Comparison of ENCODE assay signal across 18 cellular contexts in the genomic region with DNA sequence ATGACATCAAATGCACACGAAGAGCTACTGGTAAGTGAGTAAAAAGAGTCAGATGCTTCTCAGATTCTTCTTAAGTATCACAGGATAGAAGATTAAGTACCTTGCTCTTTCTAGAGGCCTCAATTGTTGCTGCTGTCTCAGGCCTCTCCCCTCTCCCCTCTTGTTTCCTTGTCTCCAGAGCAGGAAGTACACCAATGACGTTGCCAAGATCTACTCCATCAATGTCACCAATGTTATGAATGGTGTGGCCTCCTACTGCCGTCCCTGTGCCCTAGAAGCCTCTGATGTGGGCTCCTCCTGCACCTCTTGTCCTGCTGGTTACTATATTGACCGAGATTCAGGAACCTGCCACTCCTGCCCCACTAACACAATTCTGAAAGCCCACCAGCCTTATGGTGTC. TPM values are rescaled to one million over a fixed set of nuclear protein-coding genes. Genes with fewer than 3 reads are reported as not detected.
DNase-seq lines count a peak whose midpoint lies in the region; ATAC-seq and TF ChIP-seq lines count a peak whose summit lies in the region.
"Had no signal": no experiment of that assay in that cellular context is flagged by ENCODE, and none has a peak within 500 bp of the region (broad histone marks: within the 10 kb centered on the region; RNA-seq: fewer than 3 reads in every experiment).

No MANE protein-coding gene starts in this region.

- H3K9me3 Mint-ChIP-seq in activated naive CD8-positive, alpha-beta T cell treated with anti-CD3 and anti-CD28 coated beads, Interleukin-2, amount 10 ng/mL, durations not matched to agents 7 days and 5 days, result no peaks in the 10 kb centered on the region
- H3K9me3 Mint-ChIP-seq in activated naive CD8-positive, alpha-beta T cell treated with anti-CD3 and anti-CD28 coated beads for 36 hours, result no peaks in the 10 kb centered on the region
- no peaks in the 10 kb centered on the region for H3K9me3 Mint-ChIP-seq in stimulated activated memory B cell treated with anti-CD40 and anti-IgM and Interleukin-4, amounts not matched to agents 10 μg/mL and 1 μg/mL and 100 μg/mL, for 72 hours
- H3K9me3 Mint-ChIP-seq: CD4-positive, CD25-positive, alpha-beta regulatory T cell; HFFc6 had no signal

- no peak for DNase-seq in activated naive CD8-positive, alpha-beta T cell treated with anti-CD3 and anti-CD28 coated beads, Interleukin-2, amount 10 ng/mL, durations not matched to agents 7 days and 5 days
- no peak for DNase-seq in activated naive CD8-positive, alpha-beta T cell treated with anti-CD3 and anti-CD28 coated beads for 36 hours
- DNase-seq in fibroblast of lung (ENCODE audit: low read depth in 2 of 2) (peak in 1 of 2 donors; percentile 21), mucosa of descending colon (no peak), testis (no peak), KBM-7 (no peak), NCI-H1436 (lab: John Stamatoyannopoulos, UW) (no peak)
- DNase-seq: 8988T; AML-193; CD4-positive, CD25-positive, alpha-beta regulatory T cell; DMS53; GF-D8; GOT3; HCEC 1CT; HFFc6 had no signal

- peak overlapping the region; percentile 66 for H3K27ac Mint-ChIP-seq in activated naive CD8-positive, alpha-beta T cell treated with anti-CD3 and anti-CD28 coated beads, Interleukin-2, amount 10 ng/mL, durations not matched to agents 7 days and 5 days
- H3K27ac Mint-ChIP-seq in activated naive CD8-positive, alpha-beta T cell treated with anti-CD3 and anti-CD28 coated beads for 36 hours, result no peak overlapping the region
- no peak overlapping the region for H3K27ac Mint-ChIP-seq in stimulated activated memory B cell treated with anti-CD40 and anti-IgM and Interleukin-4, amounts not matched to agents 10 μg/mL and 1 μg/mL and 100 μg/mL, for 72 hours
- H3K27ac Mint-ChIP-seq: CD4-positive, CD25-positive, alpha-beta regulatory T cell; HFFc6 had no signal

- TF ChIP-seq POLR2A in testis (IDR thresholded peaks at IDR 0.05), result no peak

- in situ Hi-C loops in KBM-7 (cut with MboI; ENCODE audit: low pct_unique_long_range_greater_than_20kb, low sequenced_read_pairs), result no loop called here

- H3K4me3 ChIP-seq in fibroblast of lung (replicated peaks in 1 of 4; ENCODE audit: control extremely low read depth in 1 of 4, insufficient read depth in 1 of 4, low read depth in 3 of 4, low read length in 4 of 4), result no peak overlapping the region
- no peak overlapping the region for H3K4me3 ChIP-seq in mucosa of descending colon
- H3K4me3 ChIP-seq in testis, result no peak overlapping the region
- H3K4me3 ChIP-seq: BLaER1 had no signal

- peaks cover 7% of the 10 kb centered on the region for H3K4me1 Mint-ChIP-seq in activated naive CD8-positive, alpha-beta T cell treated with anti-CD3 and anti-CD28 coated beads, Interleukin-2, amount 10 ng/mL, durations not matched to agents 7 days and 5 days
- H3K4me1 Mint-ChIP-seq in activated naive CD8-positive, alpha-beta T cell treated with anti-CD3 and anti-CD28 coated beads for 36 hours, result peaks cover 2% of the 10 kb centered on the region
- peaks cover 10% of the 10 kb centered on the region for H3K4me1 Mint-ChIP-seq in stimulated activated memory B cell treated with anti-CD40 and anti-IgM and Interleukin-4, amounts not matched to agents 10 μg/mL and 1 μg/mL and 100 μg/mL, for 72 hours
- H3K4me1 Mint-ChIP-seq: CD4-positive, CD25-positive, alpha-beta regulatory T cell had no signal

- no peaks in the 10 kb centered on the region for H3K27me3 Mint-ChIP-seq in activated naive CD8-positive, alpha-beta T cell treated with anti-CD3 and anti-CD28 coated beads, Interleukin-2, amount 10 ng/mL, durations not matched to agents 7 days and 5 days
- no peaks in the 10 kb centered on the region for H3K27me3 Mint-ChIP-seq in activated naive CD8-positive, alpha-beta T cell treated with anti-CD3 and anti-CD28 coated beads for 36 hours
- H3K27me3 Mint-ChIP-seq in stimulated activated memory B cell treated with anti-CD40 and anti-IgM and Interleukin-4, amounts not matched to agents 10 μg/mL and 1 μg/mL and 100 μg/mL, for 72 hours, result no peaks in the 10 kb centered on the region
- H3K27me3 Mint-ChIP-seq: CD4-positive, CD25-positive, alpha-beta regulatory T cell had no signal

- no peaks in the 10 kb centered on the region for H3K27me3 ChIP-seq in fibroblast of lung (ENCODE audit: control insufficient read depth, insufficient read depth, low read length)
- H3K27me3 ChIP-seq in testis, result no peaks in the 10 kb centered on the region
- H3K27me3 ChIP-seq: BLaER1 had no signal

- TF ChIP-seq CTCF in fibroblast of lung (conservative IDR thresholded peaks at IDR 0.05 in 1 of 2, IDR thresholded peaks at IDR 0.05 in 1 of 2; ENCODE audit: low read depth in 1 of 2, low read length in 2 of 2) (no peak), mucosa of descending colon (IDR thresholded peaks at IDR 0.05) (no peak), testis (IDR thresholded peaks at IDR 0.05) (no peak)

- H4K20me1 ChIP-seq in fibroblast of lung (ENCODE audit: control insufficient read depth, extremely low read depth, insufficient read depth, low read length), result no peaks in the 10 kb centered on the region
- H4K20me1 ChIP-seq: BLaER1 had no signal

- H3K9me3 ChIP-seq in fibroblast of lung (ENCODE audit: control insufficient read depth, insufficient read depth, low read depth, low read length) (no peaks in the 10 kb centered on the region), mucosa of descending colon (no peaks in the 10 kb centered on the region), testis (no peaks in the 10 kb centered on the region)
- H3K9me3 ChIP-seq: BLaER1 had no signal

- H3K9ac ChIP-seq in fibroblast of lung (ENCODE audit: insufficient read depth, low read length), result no peak overlapping the region
- H3K9ac ChIP-seq: BLaER1 had no signal

- H3K79me2 ChIP-seq in fibroblast of lung (ENCODE audit: control insufficient read depth, insufficient read depth, low read length), result no peaks in the 10 kb centered on the region

- intact Hi-C loops in mucosa of descending colon (cut with DNase I, micrococcal nuclease), result no loop called here
- intact Hi-C loops in testis (cut with DNase I; ENCODE audit: low total_unique reads), result no loop called here

- no peak overlapping the region for H3K4me2 ChIP-seq in fibroblast of lung (ENCODE audit: extremely low read depth, insufficient read depth, low read length)
- H3K4me2 ChIP-seq: BLaER1 had no signal

- no peak for ATAC-seq in activated naive CD8-positive, alpha-beta T cell treated with anti-CD3 and anti-CD28 coated beads, Interleukin-2, amount 10 ng/mL, durations not matched to agents 7 days and 5 days (ENCODE audit: low read depth)
- ATAC-seq in mucosa of descending colon, result peak; percentile 32
- no peak for ATAC-seq in stimulated activated memory B cell treated with anti-CD40 and anti-IgM and Interleukin-4, amounts not matched to agents 10 μg/mL and 1 μg/mL and 100 μg/mL, for 72 hours

- H3K36me3 ChIP-seq in fibroblast of lung (ENCODE audit: control insufficient read depth, insufficient read depth, low read length) (no peaks in the 10 kb centered on the region), mucosa of descending colon (ENCODE audit: low read depth) (no peaks in the 10 kb centered on the region), testis (ENCODE audit: low read depth, missing control alignments) (no peaks in the 10 kb centered on the region)
- H3K36me3 ChIP-seq: BLaER1 had no signal

- peak overlapping the region; percentile 5 for H2AFZ ChIP-seq in fibroblast of lung (ENCODE audit: low read length)

- WGBS in testis, 2 donors, result 71 to 73% methylated on average over 3 to 4 of the region's 4 CpGs

- POLR2A ChIA-PET in activated naive CD8-positive, alpha-beta T cell treated with anti-CD3 and anti-CD28 coated beads, Interleukin-2, amount 10 ng/mL, durations not matched to agents 7 days and 5 days (lab: Charles Lee), result no interaction called here

- H3K4me1 ChIP-seq in fibroblast of lung (ENCODE audit: control insufficient read depth, extremely low read depth, insufficient read depth, low read length) (peaks cover 2% of the 10 kb centered on the region), mucosa of descending colon (ENCODE audit: low read depth) (no peaks in the 10 kb centered on the region), testis (peaks cover 3% of the 10 kb centered on the region)

- no peaks in the 10 kb centered on the region for H3K36me3 Mint-ChIP-seq in activated naive CD8-positive, alpha-beta T cell treated with anti-CD3 and anti-CD28 coated beads, Interleukin-2, amount 10 ng/mL, durations not matched to agents 7 days and 5 days
- no peaks in the 10 kb centered on the region for H3K36me3 Mint-ChIP-seq in activated naive CD8-positive, alpha-beta T cell treated with anti-CD3 and anti-CD28 coated beads for 36 hours
- no peaks in the 10 kb centered on the region for H3K36me3 Mint-ChIP-seq in stimulated activated memory B cell treated with anti-CD40 and anti-IgM and Interleukin-4, amounts not matched to agents 10 μg/mL and 1 μg/mL and 100 μg/mL, for 72 hours

- H3K27ac ChIP-seq in fibroblast of lung (ENCODE audit: insufficient read depth, low read length) (no peak overlapping the region), testis (no peak overlapping the region)
- H3K27ac ChIP-seq: BLaER1, HL-60 had no signal

- no peak overlapping the region for H3K4me3 Mint-ChIP-seq in activated naive CD8-positive, alpha-beta T cell treated with anti-CD3 and anti-CD28 coated beads, Interleukin-2, amount 10 ng/mL, durations not matched to agents 7 days and 5 days
- H3K4me3 Mint-ChIP-seq in activated naive CD8-positive, alpha-beta T cell treated with anti-CD3 and anti-CD28 coated beads for 36 hours, result no peak overlapping the region
- no peak overlapping the region for H3K4me3 Mint-ChIP-seq in stimulated activated memory B cell treated with anti-CD40 and anti-IgM and Interleukin-4, amounts not matched to agents 10 μg/mL and 1 μg/mL and 100 μg/mL, for 72 hours
- H3K4me3 Mint-ChIP-seq: CD4-positive, CD25-positive, alpha-beta regulatory T cell; HFFc6 had no signal

RNA-seq across cellular contexts. Expression of a gene that starts 21.3 kb away (rescaled TPM):
- 100 to 1,000 TPM; 176 to 184 TPM for total RNA-seq in activated naive CD8-positive, alpha-beta T cell treated with anti-CD3 and anti-CD28 coated beads, Interleukin-2, amount 10 ng/mL, durations not matched to agents 7 days and 5 days
- 100 to 1,000 TPM; 217 to 226 TPM for total RNA-seq in activated naive CD8-positive, alpha-beta T cell treated with anti-CD3 and anti-CD28 coated beads for 36 hours
- total RNA-seq in fibroblast of lung, result 429 and 437 TPM in 2 replicates
- polyA plus RNA-seq in fibroblast of lung, result 229 and 237 TPM in 2 replicates
- polyA plus RNA-seq in fibroblast of lung (2012), result 209 and 230 TPM in 2 replicates
- polyA minus RNA-seq in fibroblast of lung (ENCODE audit: low replicate concordance), result 113 and 165 TPM in 2 replicates
- 100 to 1,000 TPM; 124 to 143 (median 125) TPM for total RNA-seq in mucosa of descending colon
- total RNA-seq in testis, result 100 to 1,000 TPM; 112 to 149 TPM
- 132 TPM for polyA plus RNA-seq in testis (ENCODE audit: insufficient read depth, low read depth, low replicate concordance)

RNA-seq across cellular contexts. Expression of a gene that starts 56.9 kb away (rescaled TPM):
- 1 to 10 TPM; 6.3 to 6.9 TPM for total RNA-seq in activated naive CD8-positive, alpha-beta T cell treated with anti-CD3 and anti-CD28 coated beads, Interleukin-2, amount 10 ng/mL, durations not matched to agents 7 days and 5 days
- 1 to 10 TPM; 2.6 TPM for total RNA-seq in activated naive CD8-positive, alpha-beta T cell treated with anti-CD3 and anti-CD28 coated beads for 36 hours
- total RNA-seq in fibroblast of lung (3.1 and 3.5 TPM in 2 replicates), mucosa of descending colon (10 to 100 TPM in 1 of 3 donors, 1 to 10 TPM in 2; 2.8 to 14.7 (median 3.2) TPM), testis (100 to 1,000 TPM; 107 to 140 TPM)
- polyA plus RNA-seq in fibroblast of lung (0.67 and 1.2 TPM in 2 replicates), testis (ENCODE audit: insufficient read depth, low read depth, low replicate concordance) (59.6 TPM)
- 1.3 and 1.7 TPM in 2 replicates for polyA plus RNA-seq in fibroblast of lung (2012)
- 6.3 and 10.1 TPM in 2 replicates for polyA minus RNA-seq in fibroblast of lung (ENCODE audit: low replicate concordance)

Comparison
In these comparisons a context has a peak if more than half of its experiments do, and no peak if none do; other contexts are left out.
1. RNA of a gene that starts 56.9 kb away (total RNA-seq): 107 to 140 TPM in testis; 6.3 to 6.9 TPM in activated naive CD8-positive, alpha-beta T cell treated with anti-CD3 and anti-CD28 coated beads, Interleukin-2, amount 10 ng/mL, durations not matched to agents 7 days and 5 days, 3.1 to 3.5 TPM in fibroblast of lung, 2.8 to 14.7 TPM in mucosa of descending colon and 2.6 TPM in activated naive CD8-positive, alpha-beta T cell treated with anti-CD3 and anti-CD28 coated beads for 36 hours; every median in the first group is over 4 times any median in the second.